Comparison of ENCODE assay signal across 7 cellular contexts in genomic region chr7:6992183-6992582, GRCh38.
A peak's percentile ranks its signal among the peaks of the same experiment; 100 is the strongest.
DNase-seq lines count a peak whose midpoint lies in the region; ATAC-seq and TF ChIP-seq lines count a peak whose summit lies in the region.
"Not testable (repeated sequence)": the region's sequence is repeated elsewhere in the genome, so short reads cannot be mapped to it uniquely, and the experiment has no call there.

No MANE protein-coding gene starts in this region.

- H3K27me3 Mint-ChIP-seq in GM23338 (ENCODE audit: insufficient read depth, low read depth, poor library complexity); progenitor cell of endocrine pancreas: not testable (repeated sequence)

- H3K4me3 ChIP-seq in GM23338, result not testable (repeated sequence)
- H3K4me3 ChIP-seq in SJCRH30 (peak overlapping the region; percentile 56; the same call in 1 of the 2 replicates), coronary artery (peak overlapping the region; percentile 49), epithelial cell of proximal tubule (ENCODE audit: low read depth, low read length) (peak overlapping the region; percentile 44), mucosa of rectum (ENCODE audit: low read length in 2 of 2) (peak overlapping the region; percentile 56 to 74)

- not testable (repeated sequence) for H2AFZ ChIP-seq in GM23338

- H3K9me3 ChIP-seq in SJCRH30 (replicated peaks); mucosa of rectum (ENCODE audit: control insufficient read depth in 2 of 2, low read length in 2 of 2): not testable (repeated sequence)

- 0 out of 2 replicates have a peak, but pooled peaks have one; percentile 10 for TF ChIP-seq CTCF in C4-2B (conservative IDR thresholded peaks at IDR 0.05)
- TF ChIP-seq CTCF in GM23338 (conservative IDR thresholded peaks at IDR 0.05; ENCODE audit: low read depth in 2 of 2), result peak; percentile 23 to 42; a peak in 3 of 4 replicates
- TF ChIP-seq CTCF in coronary artery (IDR thresholded peaks at IDR 0.05); progenitor cell of endocrine pancreas (IDR thresholded peaks at IDR 0.05; ENCODE audit: unreplicated experiment): not testable (repeated sequence)
- peak; percentile 38 for TF ChIP-seq CTCF in epithelial cell of proximal tubule (conservative IDR thresholded peaks at IDR 0.05; ENCODE audit: low read depth, low read length)

- H3K36me3 ChIP-seq in GM23338 (ENCODE audit: insufficient read depth); SJCRH30; mucosa of rectum (ENCODE audit: control insufficient read depth in 2 of 2, insufficient read depth in 2 of 2, low read length in 2 of 2): not testable (repeated sequence)

- H3K27ac Mint-ChIP-seq in GM23338, result not testable (repeated sequence)
- H3K27ac Mint-ChIP-seq in progenitor cell of endocrine pancreas, result peak overlapping the region; percentile 30

- not testable (repeated sequence) for H3K27ac ChIP-seq in C4-2B; GM23338 (ENCODE audit: low read depth); SJCRH30; coronary artery
- peak overlapping the region in 1 of 2 donors; percentile 81 for H3K27ac ChIP-seq in mucosa of rectum (ENCODE audit: low read depth in 2 of 2, low read length in 2 of 2)

- not testable (repeated sequence) for ATAC-seq in GM23338

- not testable (repeated sequence) for H3K79me2 ChIP-seq in GM23338 (replicated peaks; ENCODE audit: insufficient read depth)

- not testable (repeated sequence) for H3K27me3 ChIP-seq in GM23338 (ENCODE audit: insufficient read depth); SJCRH30; mucosa of rectum (ENCODE audit: control insufficient read depth in 2 of 2, insufficient read depth in 2 of 2, low read length in 2 of 2)

- H3K4me3 Mint-ChIP-seq in GM23338; progenitor cell of endocrine pancreas (ENCODE audit: low read depth): not testable (repeated sequence)

- not testable (repeated sequence) for H3K4me2 ChIP-seq in GM23338

- not testable (repeated sequence) for H3K9ac ChIP-seq in mucosa of rectum (ENCODE audit: low read depth in 1 of 2, low read length in 2 of 2)

- H3K9me3 Mint-ChIP-seq in GM23338; progenitor cell of endocrine pancreas (ENCODE audit: low read depth): not testable (repeated sequence)

- not testable (repeated sequence) for DNase-seq in GM23338 (ENCODE audit: low spot score); SJCRH30; coronary artery (ENCODE audit: low spot score); epithelial cell of proximal tubule (ENCODE audit: low read depth); progenitor cell of endocrine pancreas (ENCODE audit: low spot score, unreplicated experiment)

- H3K4me1 Mint-ChIP-seq in GM23338 (peaks cover 25% of the 10 kb centered on the region), progenitor cell of endocrine pancreas (ENCODE audit: low read depth) (peaks cover 51% of the 10 kb centered on the region)

- not testable (repeated sequence) for H4K20me1 ChIP-seq in GM23338 (replicated peaks; ENCODE audit: insufficient read depth)

- H3F3A ChIP-seq in GM23338 (replicated peaks; ENCODE audit: low read depth), result not testable (repeated sequence)

- not testable (repeated sequence) for H3K36me3 Mint-ChIP-seq in GM23338 (ENCODE audit: low read depth); progenitor cell of endocrine pancreas (ENCODE audit: insufficient read depth)

- not testable (repeated sequence) for H3K4me1 ChIP-seq in GM23338 (ENCODE audit: insufficient read depth); SJCRH30; mucosa of rectum (ENCODE audit: control insufficient read depth in 2 of 2, insufficient read depth in 2 of 2, low read length in 2 of 2)

- not testable (repeated sequence) for H3K9me2 ChIP-seq in GM23338 (ENCODE audit: insufficient read depth)
